18 cellular contexts compared by ENCODE assay signal in genomic region chr7:83837683-83838082, GRCh38.
DNase-seq lines count a peak whose midpoint lies in the region; ATAC-seq and TF ChIP-seq lines count a peak whose summit lies in the region.
"Had no signal": no experiment of that assay in that cellular context is flagged by ENCODE, and none has a peak within 500 bp of the region (broad histone marks: within the 10 kb centered on the region; RNA-seq: fewer than 3 reads in every experiment).

No MANE protein-coding gene starts in this region.

- no peak for TF ChIP-seq EP300 in gastroesophageal sphincter (IDR thresholded peaks at IDR 0.05)

- in situ Hi-C loops in GM13977 (cut with MboI; ENCODE audit: low pct_unique_long_range_greater_than_20kb, low sequenced_read_pairs, unreplicated experiment) = no loop called here

- H3K4me1 ChIP-seq in gastroesophageal sphincter = no peaks in the 10 kb centered on the region
- H3K4me1 ChIP-seq: BE2C, Caco-2 had no signal

- no peak for TF ChIP-seq POLR2A in gastroesophageal sphincter (IDR thresholded peaks at IDR 0.05)

- no peaks in the 10 kb centered on the region for H3K9me3 ChIP-seq in gastroesophageal sphincter
- H3K9me3 ChIP-seq: BE2C, Caco-2 had no signal

- H3K27me3 ChIP-seq in gastroesophageal sphincter = no peaks in the 10 kb centered on the region
- H3K27me3 ChIP-seq: BE2C had no signal

- H3K27ac ChIP-seq in gastroesophageal sphincter = no peak overlapping the region
- H3K27ac ChIP-seq: C4-2B, GM23248 had no signal

- peak; percentile 74 for ATAC-seq in GM18868 (IDR thresholded peaks at IDR 0.05; ENCODE audit: unreplicated experiment)
- peak; percentile 68 for ATAC-seq in HG02852 (IDR thresholded peaks at IDR 0.05; ENCODE audit: unreplicated experiment)
- no peak for ATAC-seq in gastroesophageal sphincter
- no peak for ATAC-seq in GM21723 (IDR thresholded peaks at IDR 0.05; ENCODE audit: unreplicated experiment)
- ATAC-seq: HepG2 had no signal

- peak; percentile 6 for DNase-seq in GM13977 (ENCODE audit: low spot score)
- DNase-seq in NCI-H2081 treated with DMSO at 0.1 percent for 48 hours (lab: John Stamatoyannopoulos, UW) = no peak
- DNase-seq in activated CD4-positive, alpha-beta T cell treated with anti-CD3 and anti-CD28 coated beads, Interleukin-2, amount 50 U/mL, for 48 hours = no peak
- DNase-seq: ACHN; BE2C; Caco-2; CD4-positive, alpha-beta T cell; GDM1; GM23248; HCEC 1CT; Karpas-422; KBM-7 had no signal

- H3K36me3 ChIP-seq in gastroesophageal sphincter = no peaks in the 10 kb centered on the region
- H3K36me3 ChIP-seq: BE2C had no signal

- 78 to 81% methylated on average over 1 of the region's 1 CpG for WGBS in gastroesophageal sphincter (ENCODE audit: low coverage in 1 of 2), 2 donors

- H3K4me3 ChIP-seq in gastroesophageal sphincter = no peak overlapping the region
- H3K4me3 ChIP-seq: GM23248 had no signal

- TF ChIP-seq CTCF in GM13977 (IDR thresholded peaks at IDR 0.05; ENCODE audit: extremely low read depth, insufficient read depth, missing control alignments) = no peak
- TF ChIP-seq CTCF in gastroesophageal sphincter (IDR thresholded peaks at IDR 0.05) = no peak

Comparison
In these comparisons a context has a peak if more than half of its experiments do, and no peak if none do; other contexts are left out.
1. ATAC-seq: peak in GM18868 (single experiment) and HG02852 (single experiment); none in gastroesophageal sphincter (single experiment) and GM21723 (single experiment).